Comparison of ENCODE assay signal across 8 cellular contexts in the genomic region with DNA sequence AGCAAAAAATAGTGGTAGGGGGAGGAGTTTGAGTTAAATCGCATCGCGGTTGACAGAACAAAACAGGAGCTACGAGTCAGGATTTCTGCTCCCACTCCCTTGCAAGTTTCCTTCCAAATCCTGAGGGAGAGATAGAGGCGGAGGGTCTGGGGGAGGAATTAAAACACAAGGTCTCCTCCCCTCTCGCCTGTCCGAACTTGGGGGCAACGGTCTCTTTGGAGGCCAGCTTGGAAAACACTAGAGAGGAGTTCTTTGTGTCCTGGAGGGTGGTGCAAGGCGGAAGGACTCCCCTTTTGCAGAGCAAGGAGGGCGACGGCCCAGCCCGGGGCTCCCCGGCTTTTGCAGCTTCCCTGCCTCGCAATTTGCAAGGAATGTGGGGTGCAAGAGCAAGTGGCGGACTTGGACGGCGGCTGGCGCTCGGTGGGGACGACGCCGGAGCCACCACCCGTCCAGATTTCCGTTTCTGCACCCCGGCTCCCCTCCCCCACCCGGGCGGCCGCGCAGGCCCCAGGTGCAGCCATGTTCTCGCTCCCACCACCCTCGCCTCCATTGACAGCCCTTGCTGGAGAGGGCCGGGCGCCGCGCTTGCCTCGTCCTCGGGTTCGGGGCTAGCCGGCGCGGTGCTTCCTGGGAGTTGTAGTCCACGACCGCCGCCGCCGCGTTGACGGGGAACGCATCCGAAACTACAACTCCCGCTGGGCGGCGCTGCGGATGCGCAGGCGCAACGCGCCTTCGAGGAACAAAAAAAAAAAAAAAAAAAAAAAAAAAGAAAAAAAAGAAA. TPM values are rescaled to one million over a fixed set of nuclear protein-coding genes. Genes with fewer than 3 reads are reported as not detected.
DNase-seq lines count a peak whose midpoint lies in the region; TF ChIP-seq lines count a peak whose summit lies in the region.

No MANE protein-coding gene starts in this region.

- POLR2A ChIA-PET in RWPE1 (lab: Yijun Ruan, JAX; ENCODE audit: low non-redundant PET), result interaction anchor here (0.6 to 0.7 kb wide), 3 partner anchors 57 to 83 kb away, joined by 3 to 5 read pairs (median 3); no protein-coding TSS in a partner anchor

- peak overlapping the region; percentile 98 for H3K27ac ChIP-seq in RWPE1

- peak; percentile 96 for DNase-seq in ELR (ENCODE audit: low read depth)
- DNase-seq in H4 (ENCODE audit: low spot score), result peak; percentile 99
- peak; percentile 100 for DNase-seq in LoVo (ENCODE audit: low spot score)
- DNase-seq in RWPE1 (ENCODE audit: low spot score), result peak; percentile 90
- peak; percentile 98 for DNase-seq in activated T-helper 9 cell treated with anti-CD3 and anti-CD28 coated beads, Interleukin-2, amount 50 U/mL, for 16 hours (ENCODE audit: low read depth)
- DNase-seq in fibroblast of pulmonary artery (ENCODE audit: low read depth), result peak; percentile 97
- DNase-seq in stimulated activated naive CD4-positive, alpha-beta T cell treated with Interleukin-2 at 50 U/mL for 16 hours (lab: John Stamatoyannopoulos, UW), result peak; percentile 97

- H3K27ac Mint-ChIP-seq in nephron, result peak overlapping the region; percentile 99

- no peaks in the 10 kb centered on the region for H3K27me3 Mint-ChIP-seq in nephron (ENCODE audit: low read depth)

- CTCF ChIA-PET in RWPE1 (lab: Yijun Ruan, JAX), result interaction anchor here (0.5 to 1.2 kb wide), 6 partner anchors 14 to 248 kb away, joined by 3 to 10 read pairs (median 4); no protein-coding TSS in a partner anchor

- no peaks in the 10 kb centered on the region for H3K9me3 Mint-ChIP-seq in nephron

- H3K4me1 Mint-ChIP-seq in nephron, result peaks cover 43% of the 10 kb centered on the region

- peak overlapping the region; percentile 81 to 93 (median 91) for H3K4me3 Mint-ChIP-seq in nephron

- peaks cover 20% of the 10 kb centered on the region for H3K36me3 Mint-ChIP-seq in nephron (ENCODE audit: low read depth)

- TF ChIP-seq CTCF in RWPE1 (conservative IDR thresholded peaks at IDR 0.05; ENCODE audit: low read depth), result no peak
- no peak for TF ChIP-seq CTCF in fibroblast of pulmonary artery (IDR thresholded peaks at IDR 0.05; ENCODE audit: low read length, missing control alignments)
- TF ChIP-seq CTCF in nephron (IDR thresholded peaks at IDR 0.05; ENCODE audit: unreplicated experiment in 3 of 3), result peak in 1 of 3 experiments; percentile 4

- H3K4me3 ChIP-seq in fibroblast of pulmonary artery (replicated peaks; ENCODE audit: low read depth, low read length), result peak overlapping the region; percentile 70

RNA-seq across cellular contexts. Expression of gene GTF2I, which starts 0.4 kb away (rescaled TPM):
- total RNA-seq in H4 (2014; rRNA removed; shearing (Covaris generic)), result 114 and 135 TPM in 2 replicates

Comparison
In these comparisons a context has a peak if more than half of its experiments do, and no peak if none do; other contexts are left out.
1. Peak in every context shown above with its lines: DNase-seq, H3K4me3 ChIP-seq and H3K27ac ChIP-seq.